Comparison of ENCODE assay signal across 19 cellular contexts in genomic region chr5:175347931-175348330, GRCh38.
"Had no signal": no experiment of that assay in that cellular context is flagged by ENCODE, and none has a peak within 500 bp of the region (broad histone marks: within the 10 kb centered on the region; RNA-seq: fewer than 3 reads in every experiment).

No MANE protein-coding gene starts in this region.

- DNase-seq: Kasumi-1, MV-4-11, NCI-H1048, NCI-H1105, NCI-H1417, NCI-H1436 treated with DMSO at 0.1 percent for 48 hours, NCI-H1694, NCI-H187 treated with DMSO at 0.1 percent for 48 hours, NCI-H2029 treated with DMSO at 0.1 percent for 48 hours, NCI-H2171 treated with DMSO at 0.1 percent for 48 hours, NCI-H446 treated with DMSO at 0.1 percent for 48 hours, NCI-H510A treated with DMSO at 0.1 percent for 48 hours, NCI-H526, SHP77 had no signal

- H3K4me2 ChIP-seq: KMS-11 had no signal

- H3K4me3 ChIP-seq: K562 had no signal

- ATAC-seq: HepG2, K562, Panc1 had no signal

- H3K9ac ChIP-seq: KMS-11 had no signal

- H3K27ac ChIP-seq: KMS-11, RWPE1 had no signal
